8 cellular contexts compared by ENCODE assay signal in the genomic region with DNA sequence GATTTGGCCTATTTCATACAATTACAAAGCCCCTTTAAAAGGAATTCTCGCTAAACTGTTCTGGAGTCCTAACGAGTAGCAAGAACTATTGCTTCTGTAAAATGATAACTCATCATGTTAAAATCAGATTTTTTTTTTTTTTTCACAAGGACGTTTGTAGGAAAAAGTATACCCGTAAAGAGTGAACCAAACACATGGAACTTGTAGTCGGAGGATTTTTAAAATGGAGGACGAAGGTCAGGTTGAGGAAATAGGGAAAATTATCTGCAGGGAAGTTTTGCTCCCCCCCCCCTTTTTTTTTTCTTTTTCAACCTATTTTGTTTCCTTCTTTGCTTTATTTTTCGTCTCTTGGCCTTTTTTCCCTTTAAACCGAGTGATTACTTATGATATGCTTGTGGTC. TPM values are rescaled to one million over a fixed set of nuclear protein-coding genes. Genes with fewer than 3 reads are reported as not detected.
DNase-seq lines count a peak whose midpoint lies in the region; ATAC-seq and TF ChIP-seq lines count a peak whose summit lies in the region.

No MANE protein-coding gene starts in this region.

- peaks cover 18% of the 10 kb centered on the region for H3K4me1 Mint-ChIP-seq in T-helper 17 cell

- H3K27me3 Mint-ChIP-seq in T-helper 17 cell, result no peaks in the 10 kb centered on the region

- peak overlapping the region; percentile 96 for H3K4me3 Mint-ChIP-seq in T-helper 17 cell

- peak overlapping the region; percentile 95 for H3K27ac Mint-ChIP-seq in T-helper 17 cell

- no peaks in the 10 kb centered on the region for H3K9me3 ChIP-seq in T-helper 17 cell (ENCODE audit: control insufficient read depth, low read length, poor library complexity, severe bottlenecking)

- no peaks in the 10 kb centered on the region for H3K36me3 Mint-ChIP-seq in T-helper 17 cell (ENCODE audit: low read depth)

- TF ChIP-seq CTCF in fibroblast of villous mesenchyme (IDR thresholded peaks at IDR 0.05; ENCODE audit: insufficient read depth, low read depth, low read length), result no peak

- DNase-seq in AG08396 (ENCODE audit: low spot score) (peak; percentile 18), HCEC 1CT (peak; percentile 17), T-helper 17 cell (no peak), fibroblast of villous mesenchyme (ENCODE audit: low read depth) (peak; percentile 38), skeletal muscle cell (ENCODE audit: low read depth) (no peak), NOMO-1 treated with DMSO at 0.1 percent for 48 hours (lab: John Stamatoyannopoulos, UW; ENCODE audit: unreplicated experiment) (no peak)

- ATAC-seq in T-helper 17 cell (no peak), HG03342 (IDR thresholded peaks at IDR 0.05; ENCODE audit: unreplicated experiment) (no peak), GM21619 (IDR thresholded peaks at IDR 0.05; ENCODE audit: unreplicated experiment) (no peak)

- peak overlapping the region; percentile 82 for H3K4me3 ChIP-seq in fibroblast of villous mesenchyme (ENCODE audit: low read depth, low read length)
- H3K4me3 ChIP-seq in skeletal muscle cell (ENCODE audit: low read depth, low read length), result peak overlapping the region; percentile 90

RNA-seq across cellular contexts. Expression of a gene that starts 1.0 kb away (rescaled TPM):
- total RNA-seq in T-helper 17 cell (10 to 100 TPM; 18.5 to 19.1 TPM), fibroblast of villous mesenchyme (107 and 148 TPM in 2 replicates)

Comparison
In these comparisons a context has a peak if more than half of its experiments do, and no peak if none do; other contexts are left out.
1. DNase-seq: peak in AG08396 (single experiment), HCEC 1CT (single experiment) and fibroblast of villous mesenchyme (single experiment); none in T-helper 17 cell (0 of 3), skeletal muscle cell (single experiment) and NOMO-1 treated with DMSO at 0.1 percent for 48 hours (single experiment).